24 cellular contexts compared by ENCODE assay signal in the genomic region with DNA sequence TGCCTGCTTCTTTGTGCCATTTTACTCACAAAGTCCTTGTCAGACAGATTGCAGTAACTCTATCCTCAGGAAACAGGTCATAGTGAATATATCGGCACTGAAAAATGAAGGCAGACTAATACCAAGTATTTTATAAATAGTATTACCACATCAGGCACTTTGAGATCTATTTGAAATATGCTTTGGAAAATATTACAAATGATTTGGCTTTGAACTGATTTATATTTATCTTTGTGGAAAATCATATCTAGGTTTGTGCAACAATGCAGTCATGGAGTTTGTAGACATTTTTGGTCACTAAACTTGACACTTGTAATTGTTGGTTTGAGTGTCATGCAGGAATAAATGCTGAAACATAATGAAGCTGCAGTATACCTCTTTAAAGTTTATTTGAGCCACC.
"Had no signal": no experiment of that assay in that cellular context is flagged by ENCODE, and none has a peak within 500 bp of the region (broad histone marks: within the 10 kb centered on the region; RNA-seq: fewer than 3 reads in every experiment).

No MANE protein-coding gene starts in this region.

- H3K27ac ChIP-seq: esophagus muscularis mucosa, foreskin keratinocyte, gastroesophageal sphincter, heart right ventricle, left lung, pancreas, right lobe of liver, thyroid gland, upper lobe of left lung had no signal

- H3K4me1 ChIP-seq: esophagus muscularis mucosa, gastroesophageal sphincter, heart right ventricle, left lung, pancreas, right lobe of liver, thyroid gland, upper lobe of left lung had no signal

- H3K4me3 ChIP-seq: esophagus muscularis mucosa, gastroesophageal sphincter, heart right ventricle, left lung, pancreas, right lobe of liver, thyroid gland, upper lobe of left lung had no signal

- H3K27me3 ChIP-seq: thyroid gland, upper lobe of left lung had no signal

- ATAC-seq: foreskin keratinocyte; gastroesophageal sphincter; heart right ventricle; left cardiac atrium; left lung; naive thymus-derived CD8-positive, alpha-beta T cell; pancreas; right lobe of liver; stimulated activated naive CD8-positive, alpha-beta T cell treated with anti-CD3 and anti-CD28 coated beads, Interleukin-15, amount 100 ng/mL, for 72 hours had no signal

- H3K9me3 ChIP-seq: esophagus muscularis mucosa, gastroesophageal sphincter, heart right ventricle, left lung, pancreas, right lobe of liver, thyroid gland, upper lobe of left lung had no signal

- H3K36me3 ChIP-seq: esophagus muscularis mucosa, gastroesophageal sphincter, heart right ventricle, left lung, pancreas, right lobe of liver, thyroid gland, upper lobe of left lung had no signal

- DNase-seq: cerebellar nuclear complex; effector CD8-positive, alpha-beta T cell; endodermal cell; foreskin keratinocyte; heart right ventricle; hippocampal formation; left cardiac atrium; left lung; midbrain; naive thymus-derived CD8-positive, alpha-beta T cell; nephron progenitor cell; pancreas; right lobe of liver; small intestine; stimulated activated CD4-positive, alpha-beta T cell treated with anti-CD3 and anti-CD28 coated beads, Interleukin-12 subunit alpha, Interleukin-12 subunit beta, amount 100 ng/mL, for 4 hours; stimulated activated CD4-positive, alpha-beta T cell treated with anti-CD3 and anti-CD28 coated beads, Interleukin-1b, Interleukin-23, amount 100 ng/mL, for 48 hours; stimulated activated CD4-positive, alpha-beta T cell treated with anti-CD3 and anti-CD28 coated beads, Interleukin-4, amount 100 ng/mL, for 1 hour; stimulated activated CD8-positive, alpha-beta memory T cell treated with anti-CD3 and anti-CD28 coated beads, Interleukin-4, amount 100 ng/mL, for 48 hours; stimulated activated naive CD4-positive, alpha-beta T cell; stimulated activated naive CD8-positive, alpha-beta T cell treated with anti-CD3 and anti-CD28 coated beads, Interleukin-15, amount 100 ng/mL, for 72 hours; thyroid gland; upper lobe of left lung had no signal
